ENCODE assay signal across 3 cellular contexts in the genomic region with DNA sequence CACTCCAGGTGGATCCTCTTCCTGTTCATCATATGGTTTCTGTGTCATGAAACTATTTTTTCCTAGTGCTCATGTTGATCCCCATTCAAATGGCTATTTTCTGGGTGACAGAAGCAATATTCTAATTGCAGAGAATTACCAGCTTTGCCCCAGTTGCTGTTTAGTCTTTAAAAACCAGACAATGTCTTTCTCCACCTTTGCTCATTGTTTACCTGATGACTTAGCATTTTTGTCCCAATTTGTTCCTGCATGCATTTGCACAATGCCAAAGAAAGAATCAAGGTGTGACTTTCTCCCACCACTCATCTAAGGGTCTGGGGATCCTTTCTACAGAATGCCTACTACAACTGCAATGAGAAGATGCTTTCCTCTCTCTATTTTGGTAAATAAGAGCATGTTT.
TF ChIP-seq lines count a peak whose summit lies in the region.

No MANE protein-coding gene starts in this region.

TF ChIP-seq in A549, 52 proteins besides CTCF, POLR2A, EP300 and RAD21:
- peak; percentile 85 for TF ChIP-seq MAFK (IDR thresholded peaks at IDR 0.05; ENCODE audit: partially characterized antibody)
- TF ChIP-seq NFE2L2 (conservative IDR thresholded peaks at IDR 0.05; ENCODE audit: low read length) = 0 out of 2 replicates have a peak, but pooled peaks have one; percentile 18
- TF ChIP-seq E2F6 (IDR thresholded peaks at IDR 0.05; ENCODE audit: borderline replicate concordance, low read depth) = no peak
TF ChIP-seq in A549: peak in this region for 2.

TF ChIP-seq in GM23338, 12 proteins besides CTCF, POLR2A, EP300 and RAD21 (continues in another document):
- no peak for TF ChIP-seq ZNF462 (CRISPR knock-in tag; IDR thresholded peaks at IDR 0.05)
- no peak for TF ChIP-seq STAT1 (IDR thresholded peaks at IDR 0.05; ENCODE audit: unreplicated experiment)
- no peak for TF ChIP-seq POLR2AphosphoS5 (IDR thresholded peaks at IDR 0.05; ENCODE audit: low read depth)
- no peak for TF ChIP-seq JUNB (IDR thresholded peaks at IDR 0.05; ENCODE audit: unreplicated experiment)
- no peak for TF ChIP-seq CREB1 (CRISPR knock-in tag; IDR thresholded peaks at IDR 0.05; ENCODE audit: low read depth)
- no peak for TF ChIP-seq EZH2phosphoT487 (IDR thresholded peaks at IDR 0.05; ENCODE audit: unreplicated experiment)
- TF ChIP-seq EZH2 (IDR thresholded peaks at IDR 0.05; ENCODE audit: low read depth, unreplicated experiment) = no peak
- TF ChIP-seq, protein P1, sequence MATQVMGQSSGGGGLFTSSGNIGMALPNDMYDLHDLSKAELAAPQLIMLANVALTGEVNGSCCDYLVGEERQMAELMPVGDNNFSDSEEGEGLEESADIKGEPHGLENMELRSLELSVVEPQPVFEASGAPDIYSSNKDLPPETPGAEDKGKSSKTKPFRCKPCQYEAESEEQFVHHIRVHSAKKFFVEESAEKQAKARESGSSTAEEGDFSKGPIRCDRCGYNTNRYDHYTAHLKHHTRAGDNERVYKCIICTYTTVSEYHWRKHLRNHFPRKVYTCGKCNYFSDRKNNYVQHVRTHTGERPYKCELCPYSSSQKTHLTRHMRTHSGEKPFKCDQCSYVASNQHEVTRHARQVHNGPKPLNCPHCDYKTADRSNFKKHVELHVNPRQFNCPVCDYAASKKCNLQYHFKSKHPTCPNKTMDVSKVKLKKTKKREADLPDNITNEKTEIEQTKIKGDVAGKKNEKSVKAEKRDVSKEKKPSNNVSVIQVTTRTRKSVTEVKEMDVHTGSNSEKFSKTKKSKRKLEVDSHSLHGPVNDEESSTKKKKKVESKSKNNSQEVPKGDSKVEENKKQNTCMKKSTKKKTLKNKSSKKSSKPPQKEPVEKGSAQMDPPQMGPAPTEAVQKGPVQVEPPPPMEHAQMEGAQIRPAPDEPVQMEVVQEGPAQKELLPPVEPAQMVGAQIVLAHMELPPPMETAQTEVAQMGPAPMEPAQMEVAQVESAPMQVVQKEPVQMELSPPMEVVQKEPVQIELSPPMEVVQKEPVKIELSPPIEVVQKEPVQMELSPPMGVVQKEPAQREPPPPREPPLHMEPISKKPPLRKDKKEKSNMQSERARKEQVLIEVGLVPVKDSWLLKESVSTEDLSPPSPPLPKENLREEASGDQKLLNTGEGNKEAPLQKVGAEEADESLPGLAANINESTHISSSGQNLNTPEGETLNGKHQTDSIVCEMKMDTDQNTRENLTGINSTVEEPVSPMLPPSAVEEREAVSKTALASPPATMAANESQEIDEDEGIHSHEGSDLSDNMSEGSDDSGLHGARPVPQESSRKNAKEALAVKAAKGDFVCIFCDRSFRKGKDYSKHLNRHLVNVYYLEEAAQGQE (IDR thresholded peaks at IDR 0.05; ENCODE audit: unreplicated experiment) = no peak

TF ChIP-seq in H1, 55 proteins besides CTCF, POLR2A, EP300 and RAD21:
- no peak for TF ChIP-seq CHD2 (IDR thresholded peaks at IDR 0.05; ENCODE audit: low read length)
- TF ChIP-seq POLR2AphosphoS5 (IDR thresholded peaks at IDR 0.05; ENCODE audit: low read depth, low read length) = no peak
- no peak for TF ChIP-seq TAF1 (IDR thresholded peaks at IDR 0.05; ENCODE audit: low read depth, low read length)
- TF ChIP-seq JUN (IDR thresholded peaks at IDR 0.05; ENCODE audit: low read depth, low read length) = no peak
- no peak for TF ChIP-seq SUZ12 (IDR thresholded peaks at IDR 0.05; ENCODE audit: low read length)
- TF ChIP-seq EGR1 (IDR thresholded peaks at IDR 0.05; ENCODE audit: borderline replicate concordance, low read depth, low read length) = no peak
- no peak for TF ChIP-seq TBP (IDR thresholded peaks at IDR 0.05; ENCODE audit: low read depth, low read length)
- no peak for TF ChIP-seq ATF2 (IDR thresholded peaks at IDR 0.05; ENCODE audit: low read length)
- TF ChIP-seq EZH2 (IDR thresholded peaks at IDR 0.05; ENCODE audit: low read depth, low read length, severe bottlenecking) = no peak
- no peak for TF ChIP-seq RFX5 (IDR thresholded peaks at IDR 0.05; ENCODE audit: borderline replicate concordance, low read depth, low read length)
- TF ChIP-seq SIN3A (conservative IDR thresholded peaks at IDR 0.05 in 1 of 2, IDR thresholded peaks at IDR 0.05 in 1 of 2; ENCODE audit: low read depth in 1 of 2, low read length in 2 of 2) = no peak
- no peak for TF ChIP-seq JUND (IDR thresholded peaks at IDR 0.05; ENCODE audit: low read length)
- no peak for TF ChIP-seq CHD1 (IDR thresholded peaks at IDR 0.05; ENCODE audit: low read depth, low read length)
- TF ChIP-seq KDM5A (IDR thresholded peaks at IDR 0.05; ENCODE audit: low read length) = no peak
- no peak for TF ChIP-seq E2F6 (IDR thresholded peaks at IDR 0.05)
- no peak for TF ChIP-seq CEBPB (IDR thresholded peaks at IDR 0.05; ENCODE audit: low read depth, low read length)
- TF ChIP-seq FOSL1 (IDR thresholded peaks at IDR 0.05; ENCODE audit: insufficient read depth, low read depth, low read length) = no peak
- TF ChIP-seq NRF1 (IDR thresholded peaks at IDR 0.05; ENCODE audit: low read depth, low read length) = no peak
